23 cellular contexts compared by ENCODE assay signal in genomic region chr5:128384068-128384467, GRCh38.
A peak's percentile ranks its signal among the peaks of the same experiment; 100 is the strongest.
DNase-seq lines count a peak whose midpoint lies in the region; ATAC-seq and TF ChIP-seq lines count a peak whose summit lies in the region.
"Had no signal": no experiment of that assay in that cellular context is flagged by ENCODE, and none has a peak within 500 bp of the region (broad histone marks: within the 10 kb centered on the region; RNA-seq: fewer than 3 reads in every experiment).

No MANE protein-coding gene starts in this region.

- H3K4me1 Mint-ChIP-seq in chondrocyte (ENCODE audit: low read depth) (peaks cover 33% of the 10 kb centered on the region), neural crest cell (peaks cover 6% of the 10 kb centered on the region)
- peaks cover 0 to 1% (median 0%) of the 10 kb centered on the region in 7 donors for H3K4me1 Mint-ChIP-seq in naive thymus-derived CD4-positive, alpha-beta T cell
- H3K4me1 Mint-ChIP-seq: CD4-positive, CD25-positive, alpha-beta regulatory T cell; CD8-positive, alpha-beta memory T cell had no signal

- H3K27ac ChIP-seq in PC-3 (ENCODE audit: low read length) (no peak overlapping the region), coronary artery (no peak overlapping the region)
- no peak overlapping the region for H3K27ac ChIP-seq in naive thymus-derived CD4-positive, alpha-beta T cell (ENCODE audit: low read depth, low read length)

- DNase-seq in EL, result peak; percentile 14
- DNase-seq in PC-3, result peak; percentile 27
- no peak for DNase-seq in chondrocyte (ENCODE audit: low spot score)
- no peak for DNase-seq in neural crest cell (ENCODE audit: low read depth, low spot score)
- DNase-seq in naive thymus-derived CD4-positive, alpha-beta T cell, result no peak
- no peak for DNase-seq in KBM-7
- DNase-seq in coronary artery (ENCODE audit: low spot score), result no peak
- DNase-seq: ACHN; BE2C; C1 segment of cervical spinal cord; CD4-positive, CD25-positive, alpha-beta regulatory T cell; CD8-positive, alpha-beta memory T cell; COR-L47; DMS 273 treated with DMSO at 0.1 percent for 48 hours; DMS53; DND-41; GF-D8; GOT3; H7; HFFc6 had no signal

- intact Hi-C loops in PC-3 (cut with micrococcal nuclease), result loop anchor here (10.0 kb wide), 1 partner anchor 461 kb away; no protein-coding TSS in a partner anchor
- intact Hi-C loops in naive thymus-derived CD4-positive, alpha-beta T cell (cut with micrococcal nuclease), result no loop called here

- no peaks in the 10 kb centered on the region for H3K9me3 ChIP-seq in PC-3 (ENCODE audit: low read length)
- H3K9me3 ChIP-seq in naive thymus-derived CD4-positive, alpha-beta T cell (ENCODE audit: control insufficient read depth in 2 of 3, low read length in 3 of 3), result no peaks in the 10 kb centered on the region
- H3K9me3 ChIP-seq: BE2C had no signal

- H3K27me3 ChIP-seq in PC-3 (ENCODE audit: low read length), result no peaks in the 10 kb centered on the region
- no peaks in the 10 kb centered on the region for H3K27me3 ChIP-seq in naive thymus-derived CD4-positive, alpha-beta T cell (ENCODE audit: control insufficient read depth in 2 of 2, insufficient read depth in 2 of 2, low read length in 2 of 2)
- H3K27me3 ChIP-seq: BE2C had no signal

- no peak overlapping the region for H2AFZ ChIP-seq in PC-3 (ENCODE audit: low read length)

- H3K36me3 ChIP-seq in PC-3 (ENCODE audit: low read depth, low read length), result no peaks in the 10 kb centered on the region
- H3K36me3 ChIP-seq in naive thymus-derived CD4-positive, alpha-beta T cell (ENCODE audit: control insufficient read depth in 2 of 3, insufficient read depth in 3 of 3, low read length in 3 of 3), result no peaks in the 10 kb centered on the region
- H3K36me3 ChIP-seq: BE2C had no signal

- H3K4me1 ChIP-seq in PC-3 (ENCODE audit: insufficient read depth, low read length), result no peaks in the 10 kb centered on the region
- H3K4me1 ChIP-seq in naive thymus-derived CD4-positive, alpha-beta T cell (ENCODE audit: control insufficient read depth in 2 of 2, insufficient read depth in 2 of 2, low read length in 2 of 2), result no peaks in the 10 kb centered on the region
- H3K4me1 ChIP-seq: BE2C had no signal

- H3K27ac Mint-ChIP-seq in chondrocyte (ENCODE audit: unreplicated experiment) (peak overlapping the region; percentile 42), neural crest cell (ENCODE audit: unreplicated experiment) (peak overlapping the region; percentile 39)
- no peak overlapping the region for H3K27ac Mint-ChIP-seq in naive thymus-derived CD4-positive, alpha-beta T cell
- H3K27ac Mint-ChIP-seq: CD4-positive, CD25-positive, alpha-beta regulatory T cell; CD8-positive, alpha-beta memory T cell; HFFc6; IgD-negative memory B cell had no signal

- H3K4me3 Mint-ChIP-seq in chondrocyte (ENCODE audit: unreplicated experiment) (no peak overlapping the region), neural crest cell (no peak overlapping the region)
- H3K4me3 Mint-ChIP-seq in naive thymus-derived CD4-positive, alpha-beta T cell, result no peak overlapping the region
- H3K4me3 Mint-ChIP-seq: CD4-positive, CD25-positive, alpha-beta regulatory T cell; CD8-positive, alpha-beta memory T cell; HFFc6; IgD-negative memory B cell had no signal

- no peaks in the 10 kb centered on the region for H3K79me2 ChIP-seq in PC-3 (ENCODE audit: low read length)

- peak; percentile 53 for ATAC-seq in PC-3
- ATAC-seq in naive thymus-derived CD4-positive, alpha-beta T cell, result no peak
- ATAC-seq: HCT116, HepG2 had no signal

- H3K4me2 ChIP-seq in PC-3 (ENCODE audit: low read length), result no peak overlapping the region

- no peaks in the 10 kb centered on the region for H3K27me3 Mint-ChIP-seq in chondrocyte (ENCODE audit: low read depth)
- H3K27me3 Mint-ChIP-seq in neural crest cell (ENCODE audit: low read depth), result no peaks in the 10 kb centered on the region
- H3K27me3 Mint-ChIP-seq in naive thymus-derived CD4-positive, alpha-beta T cell, result peaks cover 0 to 6% (median 0%) of the 10 kb centered on the region in 5 donors
- H3K27me3 Mint-ChIP-seq: CD4-positive, CD25-positive, alpha-beta regulatory T cell; IgD-negative memory B cell had no signal

- no peaks in the 10 kb centered on the region for H3K9me2 ChIP-seq in PC-3 (replicated peaks; ENCODE audit: low read length)

- no peak overlapping the region for H3K9ac ChIP-seq in PC-3 (ENCODE audit: low read length)

- BruUV-seq in PC-3 (replicated peaks; lab: Mats Ljungman, UMichigan), result no TSS peak

- no peaks in the 10 kb centered on the region for H4K20me1 ChIP-seq in PC-3 (ENCODE audit: low read length)

- TF ChIP-seq CTCF in PC-3 (conservative IDR thresholded peaks at IDR 0.05; ENCODE audit: low read depth, low read length) (no peak), chondrocyte (IDR thresholded peaks at IDR 0.05) (no peak), neural crest cell (conservative IDR thresholded peaks at IDR 0.05) (no peak), coronary artery (IDR thresholded peaks at IDR 0.05) (no peak)

- H3K9me3 Mint-ChIP-seq in chondrocyte (ENCODE audit: low read depth) (peaks cover 19% of the 10 kb centered on the region), neural crest cell (peaks cover 6% of the 10 kb centered on the region)
- H3K9me3 Mint-ChIP-seq in naive thymus-derived CD4-positive, alpha-beta T cell, result peaks cover 0 to 20% (median 0%) of the 10 kb centered on the region in 11 donors
- H3K9me3 Mint-ChIP-seq: HFFc6 had no signal

- in situ Hi-C loops in KBM-7 (cut with MboI; ENCODE audit: low pct_unique_long_range_greater_than_20kb, low sequenced_read_pairs), result no loop called here

- peaks cover 21% of the 10 kb centered on the region for H3K36me3 Mint-ChIP-seq in chondrocyte (ENCODE audit: low read depth)
- peaks cover 17% of the 10 kb centered on the region for H3K36me3 Mint-ChIP-seq in neural crest cell (ENCODE audit: low read depth)
- no peaks in the 10 kb centered on the region for H3K36me3 Mint-ChIP-seq in naive thymus-derived CD4-positive, alpha-beta T cell
- H3K36me3 Mint-ChIP-seq: CD4-positive, CD25-positive, alpha-beta regulatory T cell; CD8-positive, alpha-beta memory T cell; IgD-negative memory B cell had no signal

- CTCF ChIA-PET in PC-3 (lab: Charles Lee), result no interaction called here
- CTCF ChIA-PET in naive thymus-derived CD4-positive, alpha-beta T cell (lab: Charles Lee), result no interaction called here

- POLR2A ChIA-PET in PC-3 (lab: Charles Lee; ENCODE audit: unreplicated experiment), result no interaction called here
- POLR2A ChIA-PET in naive thymus-derived CD4-positive, alpha-beta T cell (lab: Charles Lee), result no interaction called here

- H3F3A ChIP-seq in PC-3 (ENCODE audit: low read length, unreplicated experiment), result no peaks in the 10 kb centered on the region

- H3K4me3 ChIP-seq in PC-3 (ENCODE audit: low read length) (no peak overlapping the region), coronary artery (no peak overlapping the region)
- H3K4me3 ChIP-seq in naive thymus-derived CD4-positive, alpha-beta T cell (ENCODE audit: low read length), result no peak overlapping the region

Comparison
In these comparisons a context has a peak if more than half of its experiments do, and no peak if none do; other contexts are left out.
1. DNase-seq: peak in EL (single experiment) and PC-3 (single experiment); none in chondrocyte (single experiment), neural crest cell (single experiment), naive thymus-derived CD4-positive, alpha-beta T cell (0 of 9), KBM-7 (single experiment) and coronary artery (single experiment).
2. H3K27ac Mint-ChIP-seq: peak in chondrocyte (single experiment) and neural crest cell (single experiment); none in naive thymus-derived CD4-positive, alpha-beta T cell (0 of 9).